ENCODE assay signal across 10 cellular contexts in genomic region chr17:72715906-72716572, GRCh38.
DNase-seq lines count a peak whose midpoint lies in the region; TF ChIP-seq lines count a peak whose summit lies in the region.
"Had no signal": no experiment of that assay in that cellular context is flagged by ENCODE, and none has a peak within 500 bp of the region (broad histone marks: within the 10 kb centered on the region; RNA-seq: fewer than 3 reads in every experiment).

No MANE protein-coding gene starts in this region.

- H3K27me3 ChIP-seq in SK-N-SH (ENCODE audit: insufficient read depth), result no peaks in the 10 kb centered on the region

- H2AFZ ChIP-seq in SK-N-SH (ENCODE audit: low read depth), result peak overlapping the region; percentile 61; the same call in 1 of the 2 replicates

- peak overlapping the region in 1 of 2 experiments; percentile 94; a peak in 2 of 4 replicates for H3K27ac ChIP-seq in SK-N-SH (ENCODE audit: low read depth in 2 of 2, low read length in 1 of 2)

- H4K20me1 ChIP-seq in SK-N-SH (ENCODE audit: insufficient read depth), result no peaks in the 10 kb centered on the region

- H3K9me3 ChIP-seq in SK-N-SH, result no peaks in the 10 kb centered on the region

- WGBS in SK-N-SH (ENCODE audit: low lambda C conversion rate), result 45% methylated on average over 23 of the region's 23 CpGs

- H3K4me3 ChIP-seq in SK-N-SH (ENCODE audit: low read depth in 2 of 2, low read length in 1 of 2), result no peak overlapping the region; a peak in 1 of 4 replicates
- no peak overlapping the region for H3K4me3 ChIP-seq in fibroblast of villous mesenchyme (ENCODE audit: low read depth, low read length)

- H3K36me3 ChIP-seq in SK-N-SH (replicated peaks in 1 of 2; ENCODE audit: control insufficient read depth in 1 of 2, insufficient read depth in 2 of 2, low read length in 1 of 2), result no peaks in the 10 kb centered on the region

- peak in 1 of 2 experiments; percentile 95; a peak in 2 of 4 replicates for TF ChIP-seq EP300 in SK-N-SH (IDR thresholded peaks at IDR 0.05; ENCODE audit: borderline replicate concordance in 1 of 2, low read depth in 1 of 2, low read length in 1 of 2)

- DNase-seq in GM04504 (ENCODE audit: low read depth) (peak; percentile 95), SK-N-SH (no peak), fibroblast of villous mesenchyme (ENCODE audit: low read depth) (peak; percentile 93), putamen (ENCODE audit: low spot score) (peak; percentile 20), iPS-NIHi7 (ENCODE audit: extremely low spot score) (no peak), ecto neural progenitor cell (ENCODE audit: low spot score) (no peak), NCI-H526 (lab: John Stamatoyannopoulos, UW) (no peak)
- DNase-seq in NK-92 treated with Interleukin-12 subunit alpha and Interleukin-12 subunit beta, amount 100 ng/mL, for 24 hours (lab: John Stamatoyannopoulos, UW), result no peak
- DNase-seq: SIG-M5; stimulated activated CD4-positive, alpha-beta T cell treated with anti-CD3 and anti-CD28 coated beads, Interleukin-12 subunit alpha, Interleukin-12 subunit beta, amount 100 ng/mL, for 4 hours had no signal

- POLR2A ChIA-PET in SK-N-SH (lab: Yijun Ruan, JAX), result interaction anchor here (0.7 kb wide), 1 partner anchor 1753 kb away, joined by 4 read pairs; no protein-coding TSS in a partner anchor

- H3K79me2 ChIP-seq in SK-N-SH (ENCODE audit: insufficient read depth), result no peaks in the 10 kb centered on the region

- peaks cover 5 to 10% of the 10 kb centered on the region in 2 experiments; a peak in 3 of 4 replicates for H3K4me1 ChIP-seq in SK-N-SH (ENCODE audit: control insufficient read depth in 1 of 2, insufficient read depth in 2 of 2, low read depth in 1 of 2, low read length in 1 of 2)

- H3F3A ChIP-seq in SK-N-SH (replicated peaks; ENCODE audit: insufficient read depth), result peaks cover 11% of the 10 kb centered on the region

- no peaks in the 10 kb centered on the region for H3K9me2 ChIP-seq in SK-N-SH

- CTCF ChIA-PET in SK-N-SH (lab: Yijun Ruan, JAX), result interaction anchor here (1.5 to 7.7 kb wide), 4 partner anchors 9 to 473 kb away, joined by 3 to 104 read pairs (median 24); no protein-coding TSS in a partner anchor

- peak overlapping the region; percentile 21; the same call in 1 of the 2 replicates for H3K4me2 ChIP-seq in SK-N-SH

- no peak for TF ChIP-seq RAD21 in SK-N-SH (IDR thresholded peaks at IDR 0.05; ENCODE audit: low read length)

- peak overlapping the region; percentile 53 for H3K9ac ChIP-seq in SK-N-SH

- TF ChIP-seq CTCF in SK-N-SH (IDR thresholded peaks at IDR 0.05) (no peak), fibroblast of villous mesenchyme (IDR thresholded peaks at IDR 0.05; ENCODE audit: insufficient read depth, low read depth, low read length) (no peak)

TF ChIP-seq in SK-N-SH, 30 proteins besides CTCF, POLR2A, EP300 and RAD21 (continues in another document):
- TF ChIP-seq TAF1 (IDR thresholded peaks at IDR 0.05; ENCODE audit: borderline replicate concordance, low read depth, low read length) (no peak), TEAD4 (IDR thresholded peaks at IDR 0.05; ENCODE audit: borderline replicate concordance, insufficient read depth) (peak; percentile 96), YY1 (IDR thresholded peaks at IDR 0.05; ENCODE audit: low read depth) (no peak; the same call in 1 of the 2 replicates), FOXM1 (IDR thresholded peaks at IDR 0.05; ENCODE audit: low read depth) (peak; percentile 50; the same call in 1 of the 2 replicates), RCOR1 (IDR thresholded peaks at IDR 0.05; ENCODE audit: low read length) (no peak), ELF1 (IDR thresholded peaks at IDR 0.05) (peak; percentile 54; the same call in 1 of the 2 replicates), FOSL2 (IDR thresholded peaks at IDR 0.05; ENCODE audit: borderline replicate concordance, low read depth) (peak; percentile 91), POLR2AphosphoS5 (IDR thresholded peaks at IDR 0.05; ENCODE audit: low read depth, low read length) (peak; percentile 28; the same call in 1 of the 2 replicates), SMC3 (IDR thresholded peaks at IDR 0.05; ENCODE audit: low read depth, low read length) (no peak), TCF12 (IDR thresholded peaks at IDR 0.05) (peak; percentile 94), IRF3 (IDR thresholded peaks at IDR 0.05; ENCODE audit: low read depth, low read length) (no peak), GABPA (IDR thresholded peaks at IDR 0.05; ENCODE audit: low read depth) (peak; percentile 31), GATA2 (CRISPR knock-in tag; IDR thresholded peaks at IDR 0.05) (no peak), NRF1 (IDR thresholded peaks at IDR 0.05; ENCODE audit: low read depth, low read length) (no peak), MAX (IDR thresholded peaks at IDR 0.05; ENCODE audit: low read depth) (peak; percentile 87), USF2 (IDR thresholded peaks at IDR 0.05; ENCODE audit: borderline replicate concordance, low read depth, low read length) (no peak), RXRA (IDR thresholded peaks at IDR 0.05; ENCODE audit: borderline replicate concordance, low read depth) (peak; percentile 53; the same call in 1 of the 2 replicates), PBX3 (IDR thresholded peaks at IDR 0.05) (peak; percentile 88), REST (IDR thresholded peaks at IDR 0.05; ENCODE audit: low read depth, low read length) (no peak), JUND (IDR thresholded peaks at IDR 0.05) (peak; percentile 94), MXI1 (IDR thresholded peaks at IDR 0.05; ENCODE audit: low read depth, low read length) (no peak), MEF2A (IDR thresholded peaks at IDR 0.05; ENCODE audit: borderline replicate concordance, low read depth) (peak; percentile 81; the same call in 1 of the 2 replicates)

Comparison
In these comparisons a context has a peak if more than half of its experiments do, and no peak if none do; other contexts are left out.
1. DNase-seq: peak in GM04504 (single experiment), fibroblast of villous mesenchyme (single experiment) and putamen (single experiment); none in SK-N-SH (single experiment), iPS-NIHi7 (single experiment), ecto neural progenitor cell (single experiment), NCI-H526 (0 of 2) and NK-92 treated with Interleukin-12 subunit alpha and Interleukin-12 subunit beta, amount 100 ng/mL, for 24 hours (single experiment).